10 cellular contexts compared by ENCODE assay signal in the genomic region with DNA sequence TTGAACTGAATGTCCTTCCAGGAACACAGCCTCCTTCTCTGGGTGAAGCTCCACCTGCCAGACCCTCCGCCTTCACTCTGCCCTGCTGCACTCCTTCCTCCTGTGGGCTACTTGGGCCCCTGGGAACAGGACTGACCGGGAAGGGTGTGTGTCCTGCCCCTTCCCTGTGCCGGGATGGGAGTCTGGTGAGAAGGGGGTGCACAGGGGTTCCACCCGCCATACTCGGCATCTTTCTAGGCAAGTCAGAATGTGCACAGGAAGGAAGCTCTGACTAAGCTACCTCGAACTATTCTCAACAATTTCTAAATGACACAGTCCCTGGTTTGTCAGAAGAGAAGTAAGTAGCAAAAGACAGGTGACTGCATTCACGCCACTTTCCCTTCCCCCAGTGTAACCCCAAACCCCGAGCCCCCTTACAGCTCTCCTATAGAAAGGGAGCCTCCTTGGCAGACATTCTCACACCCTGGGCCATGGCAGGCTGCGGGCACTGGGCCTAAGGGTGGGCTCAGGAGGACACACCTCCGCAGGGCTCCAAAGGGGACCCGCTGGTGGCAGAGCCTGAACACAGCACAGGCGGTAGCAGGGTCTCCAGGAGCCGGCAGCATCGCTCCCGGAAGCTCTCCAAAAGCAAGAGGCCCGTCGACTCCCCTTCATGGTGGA.
A peak's percentile ranks its signal among the peaks of the same experiment; 100 is the strongest.
DNase-seq lines count a peak whose midpoint lies in the region; ATAC-seq and TF ChIP-seq lines count a peak whose summit lies in the region.
"Had no signal": no experiment of that assay in that cellular context is flagged by ENCODE, and none has a peak within 500 bp of the region (broad histone marks: within the 10 kb centered on the region; RNA-seq: fewer than 3 reads in every experiment).

No MANE protein-coding gene starts in this region.

- ATAC-seq in GM19351 (IDR thresholded peaks at IDR 0.05; ENCODE audit: unreplicated experiment), result peak; percentile 57
- ATAC-seq in effector memory CD8-positive, alpha-beta T cell (replicated peaks), result peak; percentile 64
- no peak for ATAC-seq in HG03045 (IDR thresholded peaks at IDR 0.05; ENCODE audit: unreplicated experiment)

- H3K4me3 Mint-ChIP-seq in activated CD4-positive, alpha-beta T cell treated with anti-CD3 and anti-CD28 coated beads, Interleukin-2, amount 10 ng/mL, durations not matched to agents 7 days and 5 days, result peak overlapping the region; percentile 30
- H3K4me3 Mint-ChIP-seq in effector memory CD8-positive, alpha-beta T cell, result peak overlapping the region; percentile 34 to 72

- CTCF ChIA-PET in activated CD4-positive, alpha-beta T cell treated with anti-CD3 and anti-CD28 coated beads, Interleukin-2, amount 10 ng/mL, durations not matched to agents 7 days and 5 days (lab: Charles Lee), result interaction anchor here (0.7 to 1.4 kb wide), 4 partner anchors 11 to 155 kb away, joined by 3 to 5 read pairs (median 4); no protein-coding TSS in a partner anchor

- peaks cover 68% of the 10 kb centered on the region for H3K4me1 Mint-ChIP-seq in activated CD4-positive, alpha-beta T cell treated with anti-CD3 and anti-CD28 coated beads, Interleukin-2, amount 10 ng/mL, durations not matched to agents 7 days and 5 days
- H3K4me1 Mint-ChIP-seq in effector memory CD8-positive, alpha-beta T cell (ENCODE audit: low read depth in 2 of 2), result peaks cover 48 to 54% of the 10 kb centered on the region in 2 donors

- peaks cover 24% of the 10 kb centered on the region for H3K36me3 Mint-ChIP-seq in activated CD4-positive, alpha-beta T cell treated with anti-CD3 and anti-CD28 coated beads, Interleukin-2, amount 10 ng/mL, durations not matched to agents 7 days and 5 days (ENCODE audit: low read depth)
- H3K36me3 Mint-ChIP-seq in effector memory CD8-positive, alpha-beta T cell (ENCODE audit: insufficient read depth), result no peaks in the 10 kb centered on the region

- peaks cover 2% of the 10 kb centered on the region for H3K9me3 Mint-ChIP-seq in activated CD4-positive, alpha-beta T cell treated with anti-CD3 and anti-CD28 coated beads, Interleukin-2, amount 10 ng/mL, durations not matched to agents 7 days and 5 days
- no peaks in the 10 kb centered on the region for H3K9me3 Mint-ChIP-seq in effector memory CD8-positive, alpha-beta T cell

- POLR2A ChIA-PET in activated CD4-positive, alpha-beta T cell treated with anti-CD3 and anti-CD28 coated beads, Interleukin-2, amount 10 ng/mL, durations not matched to agents 7 days and 5 days (lab: Charles Lee), result no interaction called here

- peak; percentile 32 for DNase-seq in activated CD4-positive, alpha-beta T cell treated with anti-CD3 and anti-CD28 coated beads, Interleukin-2, amount 10 ng/mL, durations not matched to agents 7 days and 5 days
- no peak for DNase-seq in effector memory CD8-positive, alpha-beta T cell
- peak; percentile 8 to 28 for DNase-seq in stimulated activated CD8-positive, alpha-beta memory T cell treated with anti-CD3 and anti-CD28 coated beads, Interleukin-15, amount 100 ng/mL, for 48 hours (ENCODE audit: low read depth in 2 of 2)
- no peak for DNase-seq in foreskin fibroblast
- no peak for DNase-seq in dedifferentiated amniotic fluid mesenchymal stem cell (ENCODE audit: extremely low spot score)
- no peak for DNase-seq in erythroblast (lab: John Stamatoyannopoulos, UW)
- DNase-seq: kidney glomerular epithelial cell, Peyer's patch had no signal

- TF ChIP-seq CTCF in foreskin fibroblast (IDR thresholded peaks at IDR 0.05; ENCODE audit: low read depth, low read length), result no peak

- peak overlapping the region; percentile 89 for H3K27ac Mint-ChIP-seq in activated CD4-positive, alpha-beta T cell treated with anti-CD3 and anti-CD28 coated beads, Interleukin-2, amount 10 ng/mL, durations not matched to agents 7 days and 5 days
- peak overlapping the region; percentile 58 to 92 for H3K27ac Mint-ChIP-seq in effector memory CD8-positive, alpha-beta T cell

- H3K27me3 Mint-ChIP-seq in activated CD4-positive, alpha-beta T cell treated with anti-CD3 and anti-CD28 coated beads, Interleukin-2, amount 10 ng/mL, durations not matched to agents 7 days and 5 days, result no peaks in the 10 kb centered on the region
- H3K27me3 Mint-ChIP-seq in effector memory CD8-positive, alpha-beta T cell, result no peaks in the 10 kb centered on the region

- no peak for TF ChIP-seq POLR2A in erythroblast (IDR thresholded peaks at IDR 0.05; ENCODE audit: low read length)

- H3K4me3 ChIP-seq in foreskin fibroblast (ENCODE audit: low read depth in 1 of 2, low read length in 2 of 2), result no peak overlapping the region
- H3K4me3 ChIP-seq: Peyer's patch had no signal

Comparison
In these comparisons a context has a peak if more than half of its experiments do, and no peak if none do; other contexts are left out.
1. DNase-seq: peak in activated CD4-positive, alpha-beta T cell treated with anti-CD3 and anti-CD28 coated beads, Interleukin-2, amount 10 ng/mL, durations not matched to agents 7 days and 5 days (single experiment) and stimulated activated CD8-positive, alpha-beta memory T cell treated with anti-CD3 and anti-CD28 coated beads, Interleukin-15, amount 100 ng/mL, for 48 hours (2 of 2); none in effector memory CD8-positive, alpha-beta T cell (0 of 3), foreskin fibroblast (0 of 2), dedifferentiated amniotic fluid mesenchymal stem cell (single experiment) and erythroblast (0 of 2).